Comparison of ENCODE assay signal across 1 cellular context in genomic region chr12:6965026-6965661, GRCh38.
TF ChIP-seq lines count a peak whose summit lies in the region.

No MANE protein-coding gene starts in this region.

TF ChIP-seq in K562, 482 proteins besides CTCF, POLR2A, EP300 and RAD21 (continued from another document):
- no peak for TF ChIP-seq ZNF407 (IDR thresholded peaks at IDR 0.05; ENCODE audit: low read depth)
- TF ChIP-seq GABPB1 (CRISPR knock-in tag; IDR thresholded peaks at IDR 0.05) = peak; percentile 37; the same call in 1 of the 2 replicates
- 0 out of 2 replicates have a peak, but pooled peaks have one; percentile 68 for TF ChIP-seq ZNF583 (CRISPR knock-in tag; IDR thresholded peaks at IDR 0.05)
- no peak for TF ChIP-seq MIER1 (IDR thresholded peaks at IDR 0.05; ENCODE audit: low read depth)
- peak; percentile 64 to 68 for TF ChIP-seq E2F6 (IDR thresholded peaks at IDR 0.05; ENCODE audit: borderline replicate concordance in 1 of 2, extremely low read depth in 1 of 2, insufficient read depth in 1 of 2, insufficient read length in 1 of 2, low read depth in 1 of 2, low read length in 1 of 2, poor library complexity in 1 of 2, severe bottlenecking in 1 of 2)
- TF ChIP-seq SMAD3 (CRISPR knock-in tag; conservative IDR thresholded peaks at IDR 0.05) = peak; percentile 52; the same call in 1 of the 2 replicates
